1 cellular context compared by ENCODE assay signal in genomic region chr17:6450926-6451717, GRCh38.
TF ChIP-seq lines count a peak whose summit lies in the region.

No MANE protein-coding gene starts in this region.

TF ChIP-seq in endothelial cell of umbilical vein, 7 proteins besides CTCF, POLR2A, EP300 and RAD21 (continued from another document):
- TF ChIP-seq, protein P1, sequence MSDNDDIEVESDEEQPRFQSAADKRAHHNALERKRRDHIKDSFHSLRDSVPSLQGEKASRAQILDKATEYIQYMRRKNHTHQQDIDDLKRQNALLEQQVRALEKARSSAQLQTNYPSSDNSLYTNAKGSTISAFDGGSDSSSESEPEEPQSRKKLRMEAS (IDR thresholded peaks at IDR 0.05; ENCODE audit: insufficient read depth, insufficient read length), result no peak
- no peak for TF ChIP-seq MYC (IDR thresholded peaks at IDR 0.05; ENCODE audit: low read depth, low read length)
- no peak for TF ChIP-seq FOS (IDR thresholded peaks at IDR 0.05; ENCODE audit: borderline replicate concordance, insufficient read depth, low read length)
